ENCODE assay signal across 7 cellular contexts in genomic region chr17:46244949-46245768, GRCh38. TPM values are rescaled to one million over a fixed set of nuclear protein-coding genes. Genes with fewer than 3 reads are reported as not detected.
DNase-seq lines count a peak whose midpoint lies in the region; ATAC-seq and TF ChIP-seq lines count a peak whose summit lies in the region.
"Not testable (repeated sequence)": the region's sequence is repeated elsewhere in the genome, so short reads cannot be mapped to it uniquely, and the experiment has no call there.

No MANE protein-coding gene starts in this region.

- in situ Hi-C loops in Caki2 (cut with HindIII; ENCODE audit: low pct_unique_long_range_greater_than_20kb, low sequenced_read_pairs) = not testable (repeated sequence)

- TF ChIP-seq CTCF in progenitor cell of endocrine pancreas (IDR thresholded peaks at IDR 0.05; ENCODE audit: unreplicated experiment) = not testable (repeated sequence)

- not testable (repeated sequence) for H3K4me1 Mint-ChIP-seq in activated T-helper 17 cell treated with anti-CD3 and anti-CD28 coated beads, Interleukin-2, amount 50 U/mL, for 72 hours; memory B cell; progenitor cell of endocrine pancreas (ENCODE audit: low read depth)

- ATAC-seq in activated T-helper 17 cell treated with anti-CD3 and anti-CD28 coated beads, Interleukin-2, amount 50 U/mL, for 72 hours (replicated peaks) = peak; percentile 37
- peak; percentile 50 for ATAC-seq in esophagus mucosa
- ATAC-seq in memory B cell (ENCODE audit: low read depth) = peak; percentile 97

- not testable (repeated sequence) for H3K36me3 ChIP-seq in Karpas-422 (ENCODE audit: insufficient read depth, low read length)

- H3K9me3 Mint-ChIP-seq in activated T-helper 17 cell treated with anti-CD3 and anti-CD28 coated beads, Interleukin-2, amount 50 U/mL, for 72 hours; memory B cell; progenitor cell of endocrine pancreas (ENCODE audit: low read depth): not testable (repeated sequence)

- not testable (repeated sequence) for H3K9me3 ChIP-seq in Karpas-422 (ENCODE audit: low read length)

- H2AFZ ChIP-seq in Karpas-422 (ENCODE audit: low read length) = not testable (repeated sequence)

- H3K27me3 ChIP-seq in Karpas-422 (ENCODE audit: low read length) = not testable (repeated sequence)

- H3K9ac ChIP-seq in Karpas-422 (ENCODE audit: low read length) = not testable (repeated sequence)

- DNase-seq in Caki2 (ENCODE audit: low read depth) (peak; percentile 28), Karpas-422 (peak; percentile 36), UCSD-AML1 (lab: John Stamatoyannopoulos, UW; ENCODE audit: unreplicated experiment) (peak; percentile 49)
- not testable (repeated sequence) for DNase-seq in memory B cell (ENCODE audit: low spot score in 2 of 2); progenitor cell of endocrine pancreas (ENCODE audit: low spot score, unreplicated experiment)

- not testable (repeated sequence) for H3K9me2 ChIP-seq in Karpas-422 (replicated peaks; ENCODE audit: insufficient read depth, low read length)

- H3K4me2 ChIP-seq in Karpas-422 (ENCODE audit: low read depth, low read length, poor library complexity, severe bottlenecking) = not testable (repeated sequence)

- not testable (repeated sequence) for H3K4me3 Mint-ChIP-seq in activated T-helper 17 cell treated with anti-CD3 and anti-CD28 coated beads, Interleukin-2, amount 50 U/mL, for 72 hours; memory B cell; progenitor cell of endocrine pancreas (ENCODE audit: low read depth)

- H3K36me3 Mint-ChIP-seq in activated T-helper 17 cell treated with anti-CD3 and anti-CD28 coated beads, Interleukin-2, amount 50 U/mL, for 72 hours (ENCODE audit: low read depth); memory B cell; progenitor cell of endocrine pancreas (ENCODE audit: insufficient read depth): not testable (repeated sequence)

- H3K27ac ChIP-seq in Karpas-422 (ENCODE audit: low read length) = not testable (repeated sequence)

- not testable (repeated sequence) for H3K27me3 Mint-ChIP-seq in activated T-helper 17 cell treated with anti-CD3 and anti-CD28 coated beads, Interleukin-2, amount 50 U/mL, for 72 hours; memory B cell; progenitor cell of endocrine pancreas

- not testable (repeated sequence) for H3K79me2 ChIP-seq in Karpas-422 (ENCODE audit: low read length)

- not testable (repeated sequence) for H3K4me3 ChIP-seq in Karpas-422 (ENCODE audit: low read length)

- H3K4me1 ChIP-seq in Karpas-422 (ENCODE audit: low read length) = not testable (repeated sequence)

- not testable (repeated sequence) for H3K27ac Mint-ChIP-seq in activated T-helper 17 cell treated with anti-CD3 and anti-CD28 coated beads, Interleukin-2, amount 50 U/mL, for 72 hours; memory B cell
- peak overlapping the region; percentile 59 for H3K27ac Mint-ChIP-seq in progenitor cell of endocrine pancreas

- not testable (repeated sequence) for H4K20me1 ChIP-seq in Karpas-422 (ENCODE audit: insufficient read depth, low read depth, low read length)

RNA-seq across cellular contexts. Expression of gene LRRC37A, which starts 49.8 kb away (rescaled TPM):
- 0.78 TPM in 1 of 2 replicates, not detected in the other for total RNA-seq in Caki2 (2014; rRNA removed; shearing (Covaris generic); ENCODE audit: low replicate concordance)
- 1.7 and 4.0 TPM in 2 replicates for total RNA-seq in Karpas-422 (2014; rRNA removed; shearing (Covaris generic); ENCODE audit: low replicate concordance)
- total RNA-seq in activated T-helper 17 cell treated with anti-CD3 and anti-CD28 coated beads, Interleukin-2, amount 50 U/mL, for 72 hours = 1 to 10 TPM; 1.8 to 3.7 TPM
- total RNA-seq in esophagus mucosa (1.4 TPM), progenitor cell of endocrine pancreas (6.8 TPM in 2 replicates)

RNA-seq across cellular contexts. Expression of gene KANSL1, which starts 51.9 kb away (rescaled TPM):
- 32.8 and 35.6 TPM in 2 replicates for total RNA-seq in Caki2 (2014; rRNA removed; shearing (Covaris generic); ENCODE audit: low replicate concordance)
- total RNA-seq in Karpas-422 (2014; rRNA removed; shearing (Covaris generic); ENCODE audit: low replicate concordance) = 127 and 153 TPM in 2 replicates
- total RNA-seq in activated T-helper 17 cell treated with anti-CD3 and anti-CD28 coated beads, Interleukin-2, amount 50 U/mL, for 72 hours = 100 to 1,000 TPM in 1 of 2 donors, 10 to 100 TPM in 1; 83.6 to 170 TPM
- total RNA-seq in esophagus mucosa (56.2 TPM), progenitor cell of endocrine pancreas (173 and 174 TPM in 2 replicates)

Comparison
In these comparisons a context has a peak if more than half of its experiments do, and no peak if none do; other contexts are left out.
1. ATAC-seq: peak in every context shown above with its lines; median percentile 97 in memory B cell; 50 in esophagus mucosa; 37 in activated T-helper 17 cell treated with anti-CD3 and anti-CD28 coated beads, Interleukin-2, amount 50 U/mL, for 72 hours.